Comparison of ENCODE assay signal across 8 cellular contexts in genomic region chr1:246724001-246724724, GRCh38. TPM values are rescaled to one million over a fixed set of nuclear protein-coding genes. Genes with fewer than 3 reads are reported as not detected.
DNase-seq lines count a peak whose midpoint lies in the region; ATAC-seq and TF ChIP-seq lines count a peak whose summit lies in the region.

Gene SCCPDH (plus strand): TSS chr1:246724409. CDS start chr1:246724423, 14 bp downstream.

- peak; percentile 93 for ATAC-seq in GM19463 (IDR thresholded peaks at IDR 0.05; ENCODE audit: unreplicated experiment)
- peak; percentile 95 for ATAC-seq in activated CD8-positive, alpha-beta memory T cell treated with anti-CD3 and anti-CD28 coated beads, Interleukin-2, amount 10 ng/mL, durations not matched to agents 7 days and 5 days

- peaks cover 32% of the 10 kb centered on the region for H3K36me3 Mint-ChIP-seq in activated CD8-positive, alpha-beta memory T cell treated with anti-CD3 and anti-CD28 coated beads, Interleukin-2, amount 10 ng/mL, durations not matched to agents 7 days and 5 days

- in situ Hi-C loops in endometrial microvascular endothelial cells (cut with HindIII; ENCODE audit: inconsistent ontology term, low pct_unique_long_range_greater_than_20kb, low sequenced_read_pairs) = no loop called here

- peak within 1 kb of the TSS; percentile 82 for H3K27ac Mint-ChIP-seq in activated CD8-positive, alpha-beta memory T cell treated with anti-CD3 and anti-CD28 coated beads, Interleukin-2, amount 10 ng/mL, durations not matched to agents 7 days and 5 days

- H3K9ac ChIP-seq in NT2/D1 (ENCODE audit: insufficient read length, low read depth) = peak within 1 kb of the TSS; percentile 90

- no peaks in the 10 kb centered on the region for H3K4me1 ChIP-seq in NT2/D1 (ENCODE audit: insufficient read depth, insufficient read length)

- peaks cover 13% of the 10 kb centered on the region for H3K9me3 ChIP-seq in NT2/D1 (ENCODE audit: insufficient read depth, low read length)

- H3K36me3 ChIP-seq in NT2/D1 (ENCODE audit: insufficient read depth, insufficient read length, low read length) = peaks cover 16% of the 10 kb centered on the region

- H3K27me3 Mint-ChIP-seq in activated CD8-positive, alpha-beta memory T cell treated with anti-CD3 and anti-CD28 coated beads, Interleukin-2, amount 10 ng/mL, durations not matched to agents 7 days and 5 days = no peaks in the 10 kb centered on the region

- H3K27me3 ChIP-seq in HL-60 (ENCODE audit: insufficient read depth, poor library complexity, severe bottlenecking) = no peaks in the 10 kb centered on the region
- peaks cover 36% of the 10 kb centered on the region for H3K27me3 ChIP-seq in NT2/D1 (ENCODE audit: insufficient read depth, insufficient read length)

- DNase-seq in COLO829 (ENCODE audit: low spot score) (peak; percentile 42), HL-60 (ENCODE audit: low read depth in 1 of 2, low spot score in 1 of 2) (peak; percentile 42 to 78), NT2/D1 (ENCODE audit: low read depth, low spot score) (peak; percentile 57), midbrain (lab: John Stamatoyannopoulos, UW) (peak; percentile 79)
- peak; percentile 81 for DNase-seq in activated CD8-positive, alpha-beta memory T cell treated with anti-CD3 and anti-CD28 coated beads, Interleukin-2, amount 10 ng/mL, durations not matched to agents 7 days and 5 days
- peak; percentile 63 to 72 for DNase-seq in stimulated activated CD8-positive, alpha-beta memory T cell treated with anti-CD3 and anti-CD28 coated beads, Interleukin-2, amount 100 ng/mL, for 48 hours (ENCODE audit: low read depth in 2 of 2)

- no peak for TF ChIP-seq CTCF in HL-60 (IDR thresholded peaks at IDR 0.05; ENCODE audit: insufficient read depth, low read length)

- peak within 1 kb of the TSS; percentile 92 for H3K27ac ChIP-seq in HL-60 (replicated peaks)

- H3K4me1 Mint-ChIP-seq in activated CD8-positive, alpha-beta memory T cell treated with anti-CD3 and anti-CD28 coated beads, Interleukin-2, amount 10 ng/mL, durations not matched to agents 7 days and 5 days = peaks cover 12% of the 10 kb centered on the region

- peaks cover 14% of the 10 kb centered on the region for H3K9me3 Mint-ChIP-seq in activated CD8-positive, alpha-beta memory T cell treated with anti-CD3 and anti-CD28 coated beads, Interleukin-2, amount 10 ng/mL, durations not matched to agents 7 days and 5 days (ENCODE audit: low read depth)

- H3K4me3 Mint-ChIP-seq in activated CD8-positive, alpha-beta memory T cell treated with anti-CD3 and anti-CD28 coated beads, Interleukin-2, amount 10 ng/mL, durations not matched to agents 7 days and 5 days = peak within 1 kb of the TSS; percentile 87

- CTCF ChIA-PET in activated CD8-positive, alpha-beta memory T cell treated with anti-CD3 and anti-CD28 coated beads, Interleukin-2, amount 10 ng/mL, durations not matched to agents 7 days and 5 days (lab: Charles Lee) = interaction anchor here (0.7 to 2.0 kb wide), 5 partner anchors 12 to 35 kb away, joined by 3 to 5 read pairs (median 3); no protein-coding TSS in a partner anchor

- peak within 1 kb of the TSS; percentile 50 for H3K4me3 ChIP-seq in HL-60 (replicated peaks; ENCODE audit: insufficient read depth, low read length)
- peak within 1 kb of the TSS; percentile 79 for H3K4me3 ChIP-seq in NT2/D1 (ENCODE audit: insufficient read length, low read depth)

RNA-seq across cellular contexts. Expression of gene SCCPDH, which starts in this region (rescaled TPM):
- 10 to 100 TPM; 15.2 to 24.8 TPM for total RNA-seq in activated CD8-positive, alpha-beta memory T cell treated with anti-CD3 and anti-CD28 coated beads, Interleukin-2, amount 10 ng/mL, durations not matched to agents 7 days and 5 days
- 48.8 TPM for total RNA-seq in endometrial microvascular endothelial cells (ENCODE audit: inconsistent ontology term)

Comparison
In these comparisons a context has a peak if more than half of its experiments do, and no peak if none do; other contexts are left out.
1. Peak in every context shown above with its lines: DNase-seq, ATAC-seq, H3K4me3 ChIP-seq and H3K27ac ChIP-seq.